1 cellular context compared by ENCODE assay signal in the genomic region with DNA sequence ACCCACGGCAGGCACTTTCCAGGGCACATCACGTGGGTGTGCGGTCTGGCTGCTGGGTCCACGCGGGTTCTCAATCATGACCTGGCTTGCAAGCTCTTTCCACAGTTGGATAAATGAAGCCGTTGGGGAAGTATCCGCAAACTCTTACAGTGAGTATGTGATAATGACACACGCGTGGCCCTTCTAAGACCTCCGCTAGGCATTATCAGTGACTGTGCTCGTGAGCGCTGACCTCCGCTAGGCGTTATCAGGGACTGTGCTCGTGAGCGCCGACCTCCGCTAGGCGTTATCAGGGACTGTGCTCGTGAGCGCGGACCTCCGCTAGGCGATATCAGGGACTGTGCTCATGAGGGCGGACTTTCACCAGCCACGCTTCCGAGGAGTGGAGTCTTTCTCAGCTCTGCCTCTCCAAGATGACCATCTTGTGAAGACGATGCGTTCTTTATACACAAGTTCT.
TF ChIP-seq lines count a peak whose summit lies in the region.

No MANE protein-coding gene starts in this region.

TF ChIP-seq in H1, 55 proteins besides CTCF, POLR2A, EP300 and RAD21:
- TF ChIP-seq KDM4A (IDR thresholded peaks at IDR 0.05; ENCODE audit: low read depth, low read length, severe bottlenecking) (no peak), CTBP2 (IDR thresholded peaks at IDR 0.05; ENCODE audit: borderline replicate concordance, insufficient read depth, insufficient read length, low read length) (no peak), SUZ12 (IDR thresholded peaks at IDR 0.05; ENCODE audit: low read length) (no peak), E2F6 (IDR thresholded peaks at IDR 0.05) (no peak), RFX5 (IDR thresholded peaks at IDR 0.05; ENCODE audit: borderline replicate concordance, low read depth, low read length) (no peak), ZNF274 (IDR thresholded peaks at IDR 0.05; ENCODE audit: borderline replicate concordance, extremely low read depth, low read length) (no peak), FOSL1 (IDR thresholded peaks at IDR 0.05; ENCODE audit: insufficient read depth, low read depth, low read length) (no peak), SP4 (IDR thresholded peaks at IDR 0.05; ENCODE audit: low read length) (no peak), ATF2 (IDR thresholded peaks at IDR 0.05; ENCODE audit: low read length) (no peak)
